1 cellular context compared by ENCODE assay signal in genomic region chr6:132401941-132402275, GRCh38.
TF ChIP-seq lines count a peak whose summit lies in the region.

No MANE protein-coding gene starts in this region.

TF ChIP-seq in H1, 55 proteins besides CTCF, POLR2A, EP300 and RAD21 (continued from another document):
- TF ChIP-seq EZH2 (IDR thresholded peaks at IDR 0.05; ENCODE audit: low read depth, low read length, severe bottlenecking) = peak; percentile 52
- no peak for TF ChIP-seq SP1 (IDR thresholded peaks at IDR 0.05; ENCODE audit: low read depth, low read length)
- TF ChIP-seq RBBP5 (IDR thresholded peaks at IDR 0.05; ENCODE audit: borderline replicate concordance, low read depth, low read length) = no peak
- TF ChIP-seq SIRT6 (IDR thresholded peaks at IDR 0.05; ENCODE audit: low read length) = no peak
- no peak for TF ChIP-seq ATF3 (IDR thresholded peaks at IDR 0.05; ENCODE audit: insufficient read depth, low read depth, low read length)
- TF ChIP-seq SP2 (IDR thresholded peaks at IDR 0.05; ENCODE audit: low read length) = no peak
- no peak for TF ChIP-seq HDAC2 (IDR thresholded peaks at IDR 0.05; ENCODE audit: borderline replicate concordance in 1 of 2, low read depth in 2 of 2, low read length in 2 of 2)
- TF ChIP-seq TCF12 (IDR thresholded peaks at IDR 0.05; ENCODE audit: low read depth, low read length) = no peak
- TF ChIP-seq BCL11A (IDR thresholded peaks at IDR 0.05; ENCODE audit: low read depth in 2 of 2, low read length in 2 of 2) = no peak
- no peak for TF ChIP-seq USF2 (IDR thresholded peaks at IDR 0.05; ENCODE audit: low read length)
- TF ChIP-seq YY1 (IDR thresholded peaks at IDR 0.05; ENCODE audit: low read depth, low read length) = no peak
- no peak for TF ChIP-seq ATF2 (IDR thresholded peaks at IDR 0.05; ENCODE audit: low read length)
